In genomic region chr11:88338223-88338661, GRCh38 we compare ENCODE assay signal across 8 cellular contexts. TPM values are rescaled to one million over a fixed set of nuclear protein-coding genes. Genes with fewer than 3 reads are reported as not detected.
DNase-seq lines count a peak whose midpoint lies in the region; ATAC-seq and TF ChIP-seq lines count a peak whose summit lies in the region.

No MANE protein-coding gene starts in this region.

- H3K9me3 ChIP-seq in heart left ventricle = no peaks in the 10 kb centered on the region
- no peaks in the 10 kb centered on the region for H3K9me3 ChIP-seq in prostate gland

- TF ChIP-seq POLR2A in Raji (IDR thresholded peaks at IDR 0.05; ENCODE audit: insufficient read depth, low read depth, low read length) (peak; percentile 64), heart left ventricle (IDR thresholded peaks at IDR 0.05) (no peak), prostate gland (IDR thresholded peaks at IDR 0.05) (no peak)

- peak; percentile 51 for ATAC-seq in GM18861 (IDR thresholded peaks at IDR 0.05; ENCODE audit: unreplicated experiment)
- peak; percentile 45 for ATAC-seq in HG03439 (IDR thresholded peaks at IDR 0.05; ENCODE audit: unreplicated experiment)
- peak; percentile 46 to 85 (median 76) for ATAC-seq in heart left ventricle

- H3K36me3 ChIP-seq in heart left ventricle (peaks cover 0 to 20% (median 0%) of the 10 kb centered on the region in 9 donors), prostate gland (no peaks in the 10 kb centered on the region)

- peak overlapping the region; percentile 48; the same call in 1 of the 2 replicates for H3K27ac ChIP-seq in 22Rv1
- H3K27ac ChIP-seq in heart left ventricle = peak overlapping the region in 11 of 12 donors; percentile 62 to 98 (median 77)
- H3K27ac ChIP-seq in prostate gland = peak overlapping the region in 1 of 2 donors; percentile 60

- WGBS in heart left ventricle, 4 donors = 6 to 9% (median 8%) methylated on average over 8 of the region's 8 CpGs
- WGBS in prostate gland = 11% methylated on average over 8 of the region's 8 CpGs

- peak; percentile 43 for DNase-seq in activated naive CD4-positive, alpha-beta T cell treated with anti-CD3 and anti-CD28 coated beads, Interleukin-2, amount 50 U/mL, for 16 hours
- DNase-seq in heart left ventricle = peak; percentile 32 to 62 (median 60)
- no peak for DNase-seq in prostate gland (ENCODE audit: low spot score)
- DNase-seq in NCI-H2227 (lab: John Stamatoyannopoulos, UW; ENCODE audit: unreplicated experiment) = no peak

- H3K4me1 ChIP-seq in heart left ventricle (peaks cover 0 to 50% (median 5%) of the 10 kb centered on the region in 12 donors), prostate gland (replicated peaks) (no peaks in the 10 kb centered on the region)

- H3K4me3 ChIP-seq in heart left ventricle = peak overlapping the region; percentile 38 to 93 (median 68)
- H3K4me3 ChIP-seq in prostate gland = peak overlapping the region; percentile 49 to 51

- intact Hi-C loops in heart left ventricle (cut with DNase I) = loop anchor here in 2 of 10 donors (5.0 to 10.0 kb wide), 2 partner anchors 64 to 983 kb away; no protein-coding TSS in a partner anchor
- intact Hi-C loops in prostate gland (cut with DNase I) = no loop called here

- TF ChIP-seq CTCF in 22Rv1 (IDR thresholded peaks at IDR 0.05) (no peak), heart left ventricle (IDR thresholded peaks at IDR 0.05) (no peak), prostate gland (IDR thresholded peaks at IDR 0.05) (no peak)

- no peaks in the 10 kb centered on the region for H3K27me3 ChIP-seq in heart left ventricle
- no peaks in the 10 kb centered on the region for H3K27me3 ChIP-seq in prostate gland (replicated peaks; ENCODE audit: insufficient read depth)

RNA-seq across cellular contexts. Expression of gene CTSC, which starts 0.7 kb away (rescaled TPM):
- total RNA-seq in heart left ventricle (100 to 1,000 TPM in 1 of 9 donors, 10 to 100 TPM in 8; 11.9 to 289 (median 19.2) TPM), prostate gland (10 to 100 TPM; 19.4 to 65.5 TPM)
- 10 to 100 TPM in 1 of 2 donors, 1 to 10 TPM in 1; 8.9 to 92.3 TPM for polyA plus RNA-seq in heart left ventricle

Comparison
In these comparisons a context has a peak if more than half of its experiments do, and no peak if none do; other contexts are left out.
1. DNase-seq: peak in activated naive CD4-positive, alpha-beta T cell treated with anti-CD3 and anti-CD28 coated beads, Interleukin-2, amount 50 U/mL, for 16 hours (single experiment) and heart left ventricle (5 of 5); none in prostate gland (single experiment) and NCI-H2227 (single experiment).
2. Peak in every context shown above with its lines, with median percentiles within 50 percentile points of each other: ATAC-seq.